In the genomic region with DNA sequence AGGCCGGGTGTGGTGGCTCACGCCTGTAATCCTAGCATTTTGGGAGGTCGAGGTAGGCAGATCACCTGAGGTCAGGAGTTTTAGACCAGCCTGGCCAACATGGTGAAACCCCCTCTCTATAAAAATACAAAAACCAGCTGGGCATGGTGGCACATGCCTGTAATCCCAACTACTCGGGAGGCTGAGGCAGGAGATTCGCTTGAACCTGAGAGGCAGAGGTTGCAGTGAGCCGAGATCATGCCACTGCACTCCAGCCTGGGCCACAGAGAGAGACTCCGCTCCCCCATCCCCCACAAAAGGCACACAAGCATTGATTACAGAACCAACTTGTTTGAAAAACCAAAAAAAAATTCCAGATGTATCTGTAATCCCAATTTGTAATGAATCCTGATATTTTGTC, we compare ENCODE assay signal across 7 cellular contexts. TPM values are rescaled to one million over a fixed set of nuclear protein-coding genes. Genes with fewer than 3 reads are reported as not detected.
DNase-seq lines count a peak whose midpoint lies in the region; ATAC-seq and TF ChIP-seq lines count a peak whose summit lies in the region.
"Not testable (repeated sequence)": the region's sequence is repeated elsewhere in the genome, so short reads cannot be mapped to it uniquely, and the experiment has no call there.

No MANE protein-coding gene starts in this region.

- peaks cover 19% of the 10 kb centered on the region for H3F3A ChIP-seq in GM23338 (replicated peaks; ENCODE audit: low read depth)

- not testable (repeated sequence) for H3K9me2 ChIP-seq in GM23338 (ENCODE audit: insufficient read depth)

- H3K36me3 ChIP-seq in GM23338 (ENCODE audit: insufficient read depth): peaks cover 14% of the 10 kb centered on the region
- H3K36me3 ChIP-seq in muscle layer of duodenum (ENCODE audit: control insufficient read depth in 1 of 2, insufficient read depth in 2 of 2, low read length in 2 of 2): not testable (repeated sequence)

- peak overlapping the region; percentile 98 for H3K4me3 Mint-ChIP-seq in GM23338
- H3K4me3 Mint-ChIP-seq in activated T-helper 2 cell treated with anti-CD3 and anti-CD28 coated beads, Interferon-gamma antibody, Interleukin-2, Interleukin-4, amounts not matched to agents 10 μg/mL and 5 μg/mL and 100 μg/mL, durations not matched to agents 14 hours and 24 hours and 36 hours (ENCODE audit: low read depth): peak overlapping the region; percentile 99

- H2AFZ ChIP-seq in GM23338: not testable (repeated sequence)

- intact Hi-C loops in activated T-helper 2 cell treated with anti-CD3 and anti-CD28 coated beads, Interferon-gamma antibody, Interleukin-2, Interleukin-4, amounts not matched to agents 10 μg/mL and 5 μg/mL and 100 μg/mL, durations not matched to agents 14 hours and 24 hours and 36 hours (cut with micrococcal nuclease): loop anchor here (2.0 to 10.0 kb wide), 5 partner anchors 14 to 1198 kb away; partner anchors contain the start of gene TAGAP
- intact Hi-C loops in dorsolateral prefrontal cortex (cut with DNase I): loop anchor here in 1 of 2 donors (10.0 kb wide), 1 partner anchor 102 kb away; no protein-coding TSS in a partner anchor
- intact Hi-C loops in right cardiac atrium (cut with DNase I): loop anchor here in 3 of 4 donors (10.0 kb wide), 2 partner anchors 112 to 158 kb away; no protein-coding TSS in a partner anchor

- H3K36me3 Mint-ChIP-seq in GM23338 (ENCODE audit: low read depth): peaks cover 73% of the 10 kb centered on the region
- H3K36me3 Mint-ChIP-seq in activated T-helper 2 cell treated with anti-CD3 and anti-CD28 coated beads, Interferon-gamma antibody, Interleukin-2, Interleukin-4, amounts not matched to agents 10 μg/mL and 5 μg/mL and 100 μg/mL, durations not matched to agents 14 hours and 24 hours and 36 hours (ENCODE audit: low read depth): peaks cover 64% of the 10 kb centered on the region

- ATAC-seq in GM23338, right cardiac atrium: not testable (repeated sequence)

- H3K27ac Mint-ChIP-seq in GM23338: peak overlapping the region; percentile 95
- H3K27ac Mint-ChIP-seq in activated T-helper 2 cell treated with anti-CD3 and anti-CD28 coated beads, Interferon-gamma antibody, Interleukin-2, Interleukin-4, amounts not matched to agents 10 μg/mL and 5 μg/mL and 100 μg/mL, durations not matched to agents 14 hours and 24 hours and 36 hours: peak overlapping the region; percentile 93

- peaks cover 67% of the 10 kb centered on the region for H3K79me2 ChIP-seq in GM23338 (replicated peaks; ENCODE audit: insufficient read depth)

- peaks cover 11% of the 10 kb centered on the region for H3K27me3 ChIP-seq in GM23338 (ENCODE audit: insufficient read depth)
- H3K27me3 ChIP-seq in dorsolateral prefrontal cortex: peaks cover 0 to 33% (median 4%) of the 10 kb centered on the region in 45 donors
- H3K27me3 ChIP-seq in right cardiac atrium (ENCODE audit: control insufficient read depth, insufficient read depth); muscle layer of duodenum (ENCODE audit: low read depth, low read length): not testable (repeated sequence)

- WGBS in right cardiac atrium: 69% methylated on average over 7 of the region's 7 CpGs

- H3K4me1 ChIP-seq in GM23338 (ENCODE audit: insufficient read depth) (peaks cover 48% of the 10 kb centered on the region), muscle layer of duodenum (ENCODE audit: control insufficient read depth in 1 of 2, insufficient read depth in 2 of 2, low read length in 2 of 2) (peaks cover 9 to 22% of the 10 kb centered on the region in 2 donors)
- H3K4me1 ChIP-seq in right cardiac atrium (ENCODE audit: control insufficient read depth, insufficient read depth, low read length): not testable (repeated sequence)

- peak overlapping the region; percentile 91 for H3K4me3 ChIP-seq in GM23338
- H3K4me3 ChIP-seq in dorsolateral prefrontal cortex: peak overlapping the region; percentile 49 to 88 (median 72)
- H3K4me3 ChIP-seq in right cardiac atrium (ENCODE audit: low read length): peak overlapping the region; percentile 94
- H3K4me3 ChIP-seq in muscle layer of duodenum (ENCODE audit: low read depth in 1 of 2, low read length in 2 of 2): peak overlapping the region; percentile 72 to 73
- peak overlapping the region; percentile 64 to 91 (median 81) for H3K4me3 ChIP-seq in skin epidermis

- not testable (repeated sequence) for H3K9me3 ChIP-seq in right cardiac atrium (ENCODE audit: control insufficient read depth, low read length); muscle layer of duodenum (ENCODE audit: control insufficient read depth in 1 of 2, low read length in 2 of 2)

- peak overlapping the region; percentile 96 for H3K4me2 ChIP-seq in GM23338

- not testable (repeated sequence) for H3K9me3 Mint-ChIP-seq in GM23338; activated T-helper 2 cell treated with anti-CD3 and anti-CD28 coated beads, Interferon-gamma antibody, Interleukin-2, Interleukin-4, amounts not matched to agents 10 μg/mL and 5 μg/mL and 100 μg/mL, durations not matched to agents 14 hours and 24 hours and 36 hours

- H3K4me1 Mint-ChIP-seq in GM23338: peaks cover 53% of the 10 kb centered on the region
- peaks cover 52% of the 10 kb centered on the region for H3K4me1 Mint-ChIP-seq in activated T-helper 2 cell treated with anti-CD3 and anti-CD28 coated beads, Interferon-gamma antibody, Interleukin-2, Interleukin-4, amounts not matched to agents 10 μg/mL and 5 μg/mL and 100 μg/mL, durations not matched to agents 14 hours and 24 hours and 36 hours (ENCODE audit: low read depth)

- peaks cover 30% of the 10 kb centered on the region for H3K27me3 Mint-ChIP-seq in GM23338 (ENCODE audit: insufficient read depth, low read depth, poor library complexity)
- H3K27me3 Mint-ChIP-seq in activated T-helper 2 cell treated with anti-CD3 and anti-CD28 coated beads, Interferon-gamma antibody, Interleukin-2, Interleukin-4, amounts not matched to agents 10 μg/mL and 5 μg/mL and 100 μg/mL, durations not matched to agents 14 hours and 24 hours and 36 hours (ENCODE audit: low read depth): not testable (repeated sequence)

- CTCF ChIA-PET in RWPE1 (lab: Yijun Ruan, JAX): interaction anchor here (0.5 kb wide), 1 partner anchor 131 kb away, joined by 6 read pairs; no protein-coding TSS in a partner anchor

- POLR2A ChIA-PET in RWPE1 (lab: Yijun Ruan, JAX; ENCODE audit: low non-redundant PET): not testable (repeated sequence)

- peaks cover 57% of the 10 kb centered on the region for H4K20me1 ChIP-seq in GM23338 (replicated peaks; ENCODE audit: insufficient read depth)

- not testable (repeated sequence) for DNase-seq in GM23338 (ENCODE audit: low spot score); RWPE1 (ENCODE audit: low spot score); activated T-helper 2 cell treated with anti-CD3 and anti-CD28 coated beads, Interferon-gamma antibody, Interleukin-2, Interleukin-4, amounts not matched to agents 10 μg/mL and 5 μg/mL and 100 μg/mL, durations not matched to agents 14 hours and 24 hours and 36 hours (ENCODE audit: low spot score); dorsolateral prefrontal cortex; right cardiac atrium

- H3K27ac ChIP-seq in GM23338 (ENCODE audit: low read depth) (peak overlapping the region; percentile 75), RWPE1 (peak overlapping the region; percentile 96), dorsolateral prefrontal cortex (peak overlapping the region in 13 of 59 donors; percentile 45 to 94 (median 84)), muscle layer of duodenum (ENCODE audit: low read length) (peak overlapping the region; percentile 96), skin epidermis (peak overlapping the region in 19 of 21 experiments; percentile 66 to 100 (median 96))
- not testable (repeated sequence) for H3K27ac ChIP-seq in right cardiac atrium (ENCODE audit: low read length)

- TF ChIP-seq CTCF in GM23338 (conservative IDR thresholded peaks at IDR 0.05; ENCODE audit: low read depth in 2 of 2); RWPE1 (conservative IDR thresholded peaks at IDR 0.05; ENCODE audit: low read depth); dorsolateral prefrontal cortex (IDR thresholded peaks at IDR 0.05 in 54 of 56, conservative IDR thresholded peaks at IDR 0.05 in 2 of 56; ENCODE audit: low read depth in 1 of 56, partially characterized antibody in 56 of 56): not testable (repeated sequence)

RNA-seq across cellular contexts. Expression of gene EZR, which starts 2.4 kb away (rescaled TPM):
- total RNA-seq in GM23338 (2014; rRNA removed; shearing (Covaris generic)): 208 and 209 TPM in 2 replicates
- 188 and 199 TPM in 2 replicates for polyA plus RNA-seq in GM23338 (2016; fragmentation: Nextera tagmentation; extraction: Ambion mirVana)
- 204 and 206 TPM in 2 replicates for total RNA-seq in activated T-helper 2 cell treated with anti-CD3 and anti-CD28 coated beads, Interferon-gamma antibody, Interleukin-2, Interleukin-4, amounts not matched to agents 10 μg/mL and 5 μg/mL and 100 μg/mL, durations not matched to agents 14 hours and 24 hours and 36 hours
- total RNA-seq in dorsolateral prefrontal cortex: 100 to 1,000 TPM in 20 of 120 experiments, 10 to 100 TPM in 100; 41.2 to 336 (median 78.7) TPM
- total RNA-seq in right cardiac atrium: 100 to 1,000 TPM; 192 to 261 (median 244) TPM
- polyA plus RNA-seq in right cardiac atrium: 178 TPM
